ENCODE assay signal across 8 cellular contexts in genomic region chr7:5695037-5695708, GRCh38.
DNase-seq lines count a peak whose midpoint lies in the region; ATAC-seq lines count a peak whose summit lies in the region.

No MANE protein-coding gene starts in this region.

- no CpG with 5 or more reads among the region's 19 CpGs for WGBS in mesendoderm (ENCODE audit: extremely low coverage, insufficient coverage, low lambda C conversion rate)

- no peaks in the 10 kb centered on the region for H3K79me2 ChIP-seq in mesendoderm (ENCODE audit: control insufficient read depth, insufficient read depth, low read length)

- H4K8ac ChIP-seq in mesendoderm (ENCODE audit: low read depth, low read length) = no peak overlapping the region

- no peak overlapping the region for H2BK120ac ChIP-seq in mesendoderm (ENCODE audit: low read depth, low read length)

- H3K27me3 ChIP-seq in SJCRH30 = no peaks in the 10 kb centered on the region
- H3K27me3 ChIP-seq in mesendoderm (ENCODE audit: insufficient read depth, low read length, poor library complexity) = no peaks in the 10 kb centered on the region

- intact Hi-C loops in left colon (cut with DNase I, micrococcal nuclease) = no loop called here

- DNase-seq in ELR (ENCODE audit: low read depth) = peak; percentile 81
- DNase-seq in HCEC 1CT = peak; percentile 86
- DNase-seq in SJCRH30 = no peak
- DNase-seq in activated naive CD8-positive, alpha-beta T cell treated with anti-CD3 and anti-CD28 coated beads, Interleukin-2, amount 10 ng/mL, durations not matched to agents 7 days and 5 days = peak; percentile 77
- DNase-seq in left colon = peak; percentile 46 to 53
- DNase-seq in stimulated activated CD4-positive, alpha-beta T cell treated with anti-CD3 and anti-CD28 coated beads, TNF-alpha, amount 100 ng/mL, for 4 hours (ENCODE audit: low read depth in 3 of 3) = peak in 2 of 3 experiments; percentile 57 to 63
- no peak for DNase-seq in mesendoderm
- DNase-seq in cortex of kidney (lab: John Stamatoyannopoulos, UW) = no peak

- peaks cover 83% of the 10 kb centered on the region for H3K4me1 Mint-ChIP-seq in activated naive CD8-positive, alpha-beta T cell treated with anti-CD3 and anti-CD28 coated beads, Interleukin-2, amount 10 ng/mL, durations not matched to agents 7 days and 5 days

- peaks cover 29% of the 10 kb centered on the region for H3K36me3 Mint-ChIP-seq in activated naive CD8-positive, alpha-beta T cell treated with anti-CD3 and anti-CD28 coated beads, Interleukin-2, amount 10 ng/mL, durations not matched to agents 7 days and 5 days

- no peak overlapping the region for H2BK15ac ChIP-seq in mesendoderm (replicated peaks; ENCODE audit: low read depth)

- H3K79me1 ChIP-seq in mesendoderm (ENCODE audit: low read length) = no peaks in the 10 kb centered on the region

- H4K5ac ChIP-seq in mesendoderm (ENCODE audit: low read length) = no peak overlapping the region

- H3K23ac ChIP-seq in mesendoderm (ENCODE audit: low read length) = no peak overlapping the region

- H3K4me3 Mint-ChIP-seq in activated naive CD8-positive, alpha-beta T cell treated with anti-CD3 and anti-CD28 coated beads, Interleukin-2, amount 10 ng/mL, durations not matched to agents 7 days and 5 days = peak overlapping the region; percentile 85

- no peak overlapping the region for H2BK5ac ChIP-seq in mesendoderm (ENCODE audit: low read length)

- peak overlapping the region; percentile 90 for H3K27ac Mint-ChIP-seq in activated naive CD8-positive, alpha-beta T cell treated with anti-CD3 and anti-CD28 coated beads, Interleukin-2, amount 10 ng/mL, durations not matched to agents 7 days and 5 days

- H3K9me3 Mint-ChIP-seq in activated naive CD8-positive, alpha-beta T cell treated with anti-CD3 and anti-CD28 coated beads, Interleukin-2, amount 10 ng/mL, durations not matched to agents 7 days and 5 days = no peaks in the 10 kb centered on the region

- H3K36me3 ChIP-seq in SJCRH30 = no peaks in the 10 kb centered on the region
- no peaks in the 10 kb centered on the region for H3K36me3 ChIP-seq in mesendoderm (ENCODE audit: control insufficient read depth, insufficient read depth, low read length)

- no peak overlapping the region for H3K18ac ChIP-seq in mesendoderm (ENCODE audit: low read length)

- H3K4me1 ChIP-seq in SJCRH30 (peaks cover 58% of the 10 kb centered on the region), mesendoderm (ENCODE audit: control insufficient read depth, low read depth, low read length) (no peaks in the 10 kb centered on the region)

- no peak overlapping the region for H3K4me3 ChIP-seq in SJCRH30
- H3K4me3 ChIP-seq in mesendoderm (ENCODE audit: low read length) = no peak overlapping the region

- H3K9ac ChIP-seq in mesendoderm (ENCODE audit: low read length) = no peak overlapping the region

- POLR2A ChIA-PET in activated naive CD8-positive, alpha-beta T cell treated with anti-CD3 and anti-CD28 coated beads, Interleukin-2, amount 10 ng/mL, durations not matched to agents 7 days and 5 days (lab: Charles Lee) = interaction anchor here (1.0 to 2.1 kb wide), 4 partner anchors 10 to 198 kb away, joined by 3 to 9 read pairs (median 4); no protein-coding TSS in a partner anchor

- H3K27me3 Mint-ChIP-seq in activated naive CD8-positive, alpha-beta T cell treated with anti-CD3 and anti-CD28 coated beads, Interleukin-2, amount 10 ng/mL, durations not matched to agents 7 days and 5 days = no peaks in the 10 kb centered on the region

- H2AK5ac ChIP-seq in mesendoderm (ENCODE audit: low read length) = no peak overlapping the region

- no peak overlapping the region for H3K4ac ChIP-seq in mesendoderm (ENCODE audit: low read depth, low read length)

- H3K9me3 ChIP-seq in SJCRH30 (replicated peaks) = no peaks in the 10 kb centered on the region

- H3K56ac ChIP-seq in mesendoderm (ENCODE audit: low read length) = no peak overlapping the region

- H3K27ac ChIP-seq in SJCRH30 (peak overlapping the region; percentile 27; the same call in 1 of the 2 replicates), mesendoderm (ENCODE audit: low read depth, low read length) (no peak overlapping the region)

- peak; percentile 85 for ATAC-seq in activated naive CD8-positive, alpha-beta T cell treated with anti-CD3 and anti-CD28 coated beads, Interleukin-2, amount 10 ng/mL, durations not matched to agents 7 days and 5 days (ENCODE audit: low read depth)
- peak; percentile 10 for ATAC-seq in left colon

- no peak overlapping the region for H3K4me2 ChIP-seq in mesendoderm (ENCODE audit: low read length)

Comparison
In these comparisons a context has a peak if more than half of its experiments do, and no peak if none do; other contexts are left out.
1. DNase-seq: peak in ELR (single experiment), HCEC 1CT (single experiment), activated naive CD8-positive, alpha-beta T cell treated with anti-CD3 and anti-CD28 coated beads, Interleukin-2, amount 10 ng/mL, durations not matched to agents 7 days and 5 days (single experiment), left colon (2 of 2) and stimulated activated CD4-positive, alpha-beta T cell treated with anti-CD3 and anti-CD28 coated beads, TNF-alpha, amount 100 ng/mL, for 4 hours (2 of 3); none in SJCRH30 (0 of 2), mesendoderm (single experiment) and cortex of kidney (single experiment).